Comparison of ENCODE assay signal across 29 cellular contexts in genomic region chr3:180264479-180264878, GRCh38.
"Had no signal": no experiment of that assay in that cellular context is flagged by ENCODE, and none has a peak within 500 bp of the region (broad histone marks: within the 10 kb centered on the region; RNA-seq: fewer than 3 reads in every experiment).

No MANE protein-coding gene starts in this region.

- H3K4me1 ChIP-seq: left lung, lower lobe of right lung, pancreas, prostate gland, sigmoid colon, spleen, suprapubic skin, tibial nerve, uterus had no signal

- FAIRE-seq: islet of Langerhans, kidney, pancreas, small intestine had no signal

- H3K4me3 ChIP-seq: left lung, lower lobe of right lung, pancreas, prostate gland, sigmoid colon, spleen, suprapubic skin, tibial nerve, uterus had no signal

- H3K27ac Mint-ChIP-seq: immature natural killer cell; naive thymus-derived CD8-positive, alpha-beta T cell; nephron; stimulated activated effector memory CD8-positive, alpha-beta T cell treated with anti-CD3 and anti-CD28 coated beads, Interleukin-12 subunit alpha, Interleukin-12 subunit beta, amount 100 ng/mL, for 72 hours; stimulated activated naive CD8-positive, alpha-beta T cell treated with anti-CD3 and anti-CD28 coated beads, Interleukin-15, Interleukin-2, amounts not matched to agents 100 ng/mL and 50 ng/mL, for 24 hours; type B pancreatic cell had no signal

- H3K27me3 Mint-ChIP-seq: naive thymus-derived CD8-positive, alpha-beta T cell; stimulated activated naive CD8-positive, alpha-beta T cell treated with anti-CD3 and anti-CD28 coated beads, Interleukin-15, Interleukin-2, amounts not matched to agents 100 ng/mL and 50 ng/mL, for 24 hours; type B pancreatic cell had no signal

- H3K27me3 ChIP-seq: left lung, pancreas, sigmoid colon, spleen, suprapubic skin, tibial nerve, uterus had no signal

- H3K27ac ChIP-seq: left lung, lower lobe of right lung, pancreas, prostate gland, sigmoid colon, spleen, suprapubic skin, tibial nerve, uterus had no signal

- ATAC-seq: left colon; left lung; lower lobe of right lung; naive thymus-derived CD8-positive, alpha-beta T cell; pancreas; right cardiac atrium; stimulated activated effector memory CD8-positive, alpha-beta T cell treated with anti-CD3 and anti-CD28 coated beads, Interleukin-12 subunit alpha, Interleukin-12 subunit beta, amount 100 ng/mL, for 72 hours had no signal

- H3K9me3 ChIP-seq: pancreas, prostate gland had no signal

- H3K4me3 Mint-ChIP-seq: immature natural killer cell; naive thymus-derived CD8-positive, alpha-beta T cell; nephron; neural crest cell; stimulated activated effector memory CD8-positive, alpha-beta T cell treated with anti-CD3 and anti-CD28 coated beads, Interleukin-12 subunit alpha, Interleukin-12 subunit beta, amount 100 ng/mL, for 72 hours; stimulated activated naive CD8-positive, alpha-beta T cell treated with anti-CD3 and anti-CD28 coated beads, Interleukin-15, Interleukin-2, amounts not matched to agents 100 ng/mL and 50 ng/mL, for 24 hours; type B pancreatic cell had no signal

- H3K36me3 Mint-ChIP-seq: stimulated activated effector memory CD8-positive, alpha-beta T cell treated with anti-CD3 and anti-CD28 coated beads, Interleukin-12 subunit alpha, Interleukin-12 subunit beta, amount 100 ng/mL, for 72 hours; type B pancreatic cell had no signal

- H3K36me3 ChIP-seq: left lung, lower lobe of right lung, pancreas, prostate gland, sigmoid colon, spleen, suprapubic skin, tibial nerve, uterus had no signal

- H3K4me1 Mint-ChIP-seq: immature natural killer cell, nephron, neural crest cell had no signal

- DNase-seq: hypothalamus; immature natural killer cell; kidney; left colon; left lung; lower lobe of right lung; mammary epithelial cell; mesenchymal stem cell; naive thymus-derived CD8-positive, alpha-beta T cell; nucleus accumbens; pancreas; posterior cingulate gyrus; retina; right cardiac atrium; sigmoid colon; small intestine; spleen; stimulated activated CD4-positive, alpha-beta T cell treated with anti-CD3 and anti-CD28 coated beads, Interleukin-4, amount 100 ng/mL, for 24 hours; stimulated activated naive CD4-positive, alpha-beta T cell; uterus had no signal
